ENCODE assay signal across 8 cellular contexts in genomic region chr16:4693296-4693955, GRCh38.
DNase-seq lines count a peak whose midpoint lies in the region; ATAC-seq and FAIRE-seq lines count a peak whose summit lies in the region.

Gene NUDT16L1 (plus strand): TSS chr16:4693562. CDS start chr16:4693727, 165 bp downstream.

- peaks cover 20% of the 10 kb centered on the region for H3K4me1 ChIP-seq in effector memory CD4-positive, alpha-beta T cell (ENCODE audit: control insufficient read depth, insufficient read depth, low read length, poor library complexity, severe bottlenecking)

- DNase-seq in COR-L47 (lab: John Stamatoyannopoulos, UW) (peak; percentile 95), HTR-8/SVneo (ENCODE audit: insufficient read length, low spot score) (peak; percentile 97), NOMO-1 treated with DMSO at 0.1 percent for 48 hours (lab: John Stamatoyannopoulos, UW; ENCODE audit: unreplicated experiment) (peak; percentile 97), medulla oblongata (ENCODE audit: extremely low spot score) (peak; percentile 97)
- DNase-seq in activated CD8-positive, alpha-beta memory T cell treated with anti-CD3 and anti-CD28 coated beads for 4 hours (ENCODE audit: low read depth in 2 of 2): peak; percentile 91 to 94
- peak; percentile 91 to 96 (median 94) for DNase-seq in effector memory CD4-positive, alpha-beta T cell
- DNase-seq in stimulated activated CD4-positive, alpha-beta T cell treated with anti-CD3 and anti-CD28 coated beads, TNF-alpha, amount 100 ng/mL, for 48 hours (ENCODE audit: low read depth in 3 of 3): peak; percentile 93 to 98 (median 95)

- no peaks in the 10 kb centered on the region for H3K27me3 ChIP-seq in effector memory CD4-positive, alpha-beta T cell (replicated peaks; ENCODE audit: control insufficient read depth, insufficient read depth, low read length, poor library complexity, severe bottlenecking)

- H3K27ac ChIP-seq in effector memory CD4-positive, alpha-beta T cell (ENCODE audit: insufficient read depth, low read length, poor library complexity, severe bottlenecking): peak within 1 kb of the TSS; percentile 80

- peak; percentile 100 for FAIRE-seq in HTR-8/SVneo (lab: Jason Lieb, UNC)

- H3K9me3 ChIP-seq in effector memory CD4-positive, alpha-beta T cell (ENCODE audit: control insufficient read depth, low read length): no peaks in the 10 kb centered on the region

- H3K36me3 ChIP-seq in effector memory CD4-positive, alpha-beta T cell (ENCODE audit: control insufficient read depth, insufficient read depth, low read length): peaks cover 36% of the 10 kb centered on the region

- peak; percentile 90 for ATAC-seq in GM21367 (IDR thresholded peaks at IDR 0.05; ENCODE audit: unreplicated experiment)

- peak within 1 kb of the TSS; percentile 81 for H3K4me3 ChIP-seq in effector memory CD4-positive, alpha-beta T cell (ENCODE audit: insufficient read depth, low read depth, low read length, poor library complexity, severe bottlenecking)

Comparison
In these comparisons a context has a peak if more than half of its experiments do, and no peak if none do; other contexts are left out.
1. Peak in every context shown above with its lines: DNase-seq, ATAC-seq, H3K4me3 ChIP-seq and H3K27ac ChIP-seq.